In genomic region chr22:44166448-44166847, GRCh38 we compare ENCODE assay signal across 2 cellular contexts.
TF ChIP-seq lines count a peak whose summit lies in the region.

No MANE protein-coding gene starts in this region.

TF ChIP-seq in IMR-90, 13 proteins besides CTCF, POLR2A, EP300 and RAD21:
- TF ChIP-seq BHLHE40 (IDR thresholded peaks at IDR 0.05; ENCODE audit: low read depth, low read length): no peak
- no peak for TF ChIP-seq CHD1 (IDR thresholded peaks at IDR 0.05; ENCODE audit: low read depth, low read length)
- no peak for TF ChIP-seq ELK1 (IDR thresholded peaks at IDR 0.05; ENCODE audit: borderline replicate concordance, low read depth, low read length)
- no peak for TF ChIP-seq SMC3 (IDR thresholded peaks at IDR 0.05; ENCODE audit: low read depth, low read length)
- no peak for TF ChIP-seq MXI1 (IDR thresholded peaks at IDR 0.05; ENCODE audit: borderline replicate concordance, low read depth, low read length)
- TF ChIP-seq MAFK (IDR thresholded peaks at IDR 0.05; ENCODE audit: low read depth, low read length): no peak
- TF ChIP-seq RCOR1 (IDR thresholded peaks at IDR 0.05; ENCODE audit: insufficient replicate concordance, low read length): no peak
- no peak for TF ChIP-seq RFX5 (IDR thresholded peaks at IDR 0.05; ENCODE audit: low read depth, low read length)
- no peak for TF ChIP-seq USF2 (IDR thresholded peaks at IDR 0.05; ENCODE audit: low read depth, low read length)
- no peak for TF ChIP-seq NFE2L2 (IDR thresholded peaks at IDR 0.05; ENCODE audit: low read depth, low read length)
- TF ChIP-seq CEBPB (IDR thresholded peaks at IDR 0.05; ENCODE audit: low read depth, low read length): no peak
- TF ChIP-seq MAZ (IDR thresholded peaks at IDR 0.05; ENCODE audit: borderline replicate concordance, low read depth, low read length): no peak
- no peak for TF ChIP-seq FOS (IDR thresholded peaks at IDR 0.05; ENCODE audit: low read depth, low read length)

TF ChIP-seq in H1, 55 proteins besides CTCF, POLR2A, EP300 and RAD21:
- no peak for TF ChIP-seq NRF1 (IDR thresholded peaks at IDR 0.05; ENCODE audit: low read depth, low read length)
- no peak for TF ChIP-seq TEAD4 (IDR thresholded peaks at IDR 0.05; ENCODE audit: low read depth, low read length)
- no peak for TF ChIP-seq RBBP5 (IDR thresholded peaks at IDR 0.05; ENCODE audit: borderline replicate concordance, low read depth, low read length)
- no peak for TF ChIP-seq SIX5 (IDR thresholded peaks at IDR 0.05; ENCODE audit: low read depth, low read length)
- no peak for TF ChIP-seq NANOG (IDR thresholded peaks at IDR 0.05; ENCODE audit: insufficient read depth, low read depth, low read length, poor library complexity, severe bottlenecking)
- TF ChIP-seq HDAC2 (IDR thresholded peaks at IDR 0.05; ENCODE audit: borderline replicate concordance in 1 of 2, low read depth in 2 of 2, low read length in 2 of 2): no peak
- no peak for TF ChIP-seq FOSL1 (IDR thresholded peaks at IDR 0.05; ENCODE audit: insufficient read depth, low read depth, low read length)
- TF ChIP-seq JUND (IDR thresholded peaks at IDR 0.05; ENCODE audit: low read length): no peak
- TF ChIP-seq POLR2AphosphoS5 (IDR thresholded peaks at IDR 0.05; ENCODE audit: low read depth, low read length): no peak
- TF ChIP-seq BRCA1 (IDR thresholded peaks at IDR 0.05; ENCODE audit: low read depth, low read length): no peak
- TF ChIP-seq SP4 (IDR thresholded peaks at IDR 0.05; ENCODE audit: low read length): no peak
- TF ChIP-seq ZNF274 (IDR thresholded peaks at IDR 0.05; ENCODE audit: borderline replicate concordance, extremely low read depth, low read length): no peak
